10 cellular contexts compared by ENCODE assay signal in the genomic region with DNA sequence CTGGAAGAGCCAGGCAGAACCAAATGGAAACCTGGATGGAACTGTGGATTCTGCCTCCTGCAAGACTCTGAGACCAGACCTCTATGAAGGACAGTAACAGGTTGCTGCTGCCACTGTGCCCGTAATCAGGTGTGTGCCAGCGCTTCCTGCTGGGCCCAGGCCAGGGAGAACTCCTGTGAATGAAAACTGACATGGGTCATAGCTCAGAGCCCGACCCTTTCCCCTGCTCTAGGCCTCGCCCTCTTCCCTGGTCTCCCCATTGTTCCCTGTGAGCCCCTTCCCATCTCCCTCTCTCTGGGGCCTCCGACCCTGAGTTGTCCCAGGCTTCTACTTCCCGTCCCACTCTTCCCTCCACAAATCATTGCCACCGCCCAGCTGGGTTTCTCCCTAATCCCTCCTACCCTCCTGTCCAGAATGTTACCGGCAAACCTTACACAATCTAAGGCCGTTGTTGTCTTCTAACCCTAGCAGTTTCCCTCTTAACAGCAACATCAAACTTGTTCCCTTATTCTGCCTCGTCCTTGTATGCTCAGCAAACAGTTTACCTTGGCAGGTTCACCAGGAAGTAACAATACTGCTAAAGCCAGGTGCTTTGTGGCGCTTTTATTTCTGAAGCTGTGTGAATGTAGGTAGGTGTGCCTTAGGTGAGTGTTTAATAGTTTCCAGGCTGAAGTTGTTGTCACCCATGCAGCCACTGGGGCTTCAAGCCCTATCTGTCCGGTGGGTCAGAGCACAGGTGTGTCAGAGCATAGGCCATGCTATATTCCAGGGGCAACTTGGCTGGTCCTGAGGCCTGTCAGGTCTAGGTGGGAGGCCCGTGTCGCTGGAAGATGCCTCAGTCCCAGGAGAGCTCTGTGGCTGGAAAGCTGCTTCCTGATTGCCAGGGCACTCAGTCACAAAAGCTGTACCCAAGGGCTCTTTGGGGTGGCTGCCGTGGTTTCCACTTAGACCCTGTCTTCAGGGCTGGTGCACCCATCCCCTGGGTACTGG. TPM values are rescaled to one million over a fixed set of nuclear protein-coding genes. Genes with fewer than 3 reads are reported as not detected.
DNase-seq lines count a peak whose midpoint lies in the region; ATAC-seq lines count a peak whose summit lies in the region.
"Had no signal": no experiment of that assay in that cellular context is flagged by ENCODE, and none has a peak within 500 bp of the region (broad histone marks: within the 10 kb centered on the region; RNA-seq: fewer than 3 reads in every experiment).

No MANE protein-coding gene starts in this region.

- peaks cover 40 to 52% of the 10 kb centered on the region in 2 donors for H3K4me1 ChIP-seq in naive thymus-derived CD4-positive, alpha-beta T cell (ENCODE audit: control insufficient read depth in 2 of 2, insufficient read depth in 2 of 2, low read length in 2 of 2)

- no peaks in the 10 kb centered on the region for H3K27me3 ChIP-seq in naive thymus-derived CD4-positive, alpha-beta T cell (ENCODE audit: control insufficient read depth in 2 of 2, insufficient read depth in 2 of 2, low read length in 2 of 2)

- DNase-seq in DMS153 treated with DMSO at 0.1 percent for 48 hours (lab: John Stamatoyannopoulos, UW; ENCODE audit: unreplicated experiment) = peak; percentile 98
- peak; percentile 37 for DNase-seq in NCI-H1436 treated with DMSO at 0.1 percent for 48 hours (lab: John Stamatoyannopoulos, UW)
- peak in 1 of 9 donors; percentile 22 for DNase-seq in naive thymus-derived CD4-positive, alpha-beta T cell
- DNase-seq in activated CD8-positive, alpha-beta memory T cell treated with anti-CD3 and anti-CD28 coated beads, Interleukin-2, amount 10 ng/mL, durations not matched to agents 7 days and 5 days = no peak
- DNase-seq in GOT3 (lab: John Stamatoyannopoulos, UW) = no peak
- DNase-seq in left ventricle myocardium superior = no peak
- DNase-seq in OCI-M2 (lab: John Stamatoyannopoulos, UW; ENCODE audit: unreplicated experiment) = no peak
- DNase-seq: hypothalamus, NCI-H526 had no signal

- H3K4me3 Mint-ChIP-seq in activated T-helper 17 cell treated with anti-CD3 and anti-CD28 coated beads, Interleukin-2, amount 50 U/mL, for 72 hours = no peak overlapping the region
- peak overlapping the region in 8 of 10 donors; percentile 2 to 87 (median 44) for H3K4me3 Mint-ChIP-seq in naive thymus-derived CD4-positive, alpha-beta T cell
- no peak overlapping the region for H3K4me3 Mint-ChIP-seq in activated CD8-positive, alpha-beta memory T cell treated with anti-CD3 and anti-CD28 coated beads, Interleukin-2, amount 10 ng/mL, durations not matched to agents 7 days and 5 days

- H3K9me3 ChIP-seq in naive thymus-derived CD4-positive, alpha-beta T cell (ENCODE audit: control insufficient read depth in 2 of 3, low read length in 3 of 3) = no peaks in the 10 kb centered on the region

- H3K4me1 Mint-ChIP-seq in activated T-helper 17 cell treated with anti-CD3 and anti-CD28 coated beads, Interleukin-2, amount 50 U/mL, for 72 hours = peaks cover 43% of the 10 kb centered on the region
- H3K4me1 Mint-ChIP-seq in naive thymus-derived CD4-positive, alpha-beta T cell = peaks cover 41 to 75% (median 63%) of the 10 kb centered on the region in 7 donors
- peaks cover 29% of the 10 kb centered on the region for H3K4me1 Mint-ChIP-seq in activated CD8-positive, alpha-beta memory T cell treated with anti-CD3 and anti-CD28 coated beads, Interleukin-2, amount 10 ng/mL, durations not matched to agents 7 days and 5 days

- H3K36me3 Mint-ChIP-seq in activated T-helper 17 cell treated with anti-CD3 and anti-CD28 coated beads, Interleukin-2, amount 50 U/mL, for 72 hours (ENCODE audit: low read depth) = no peaks in the 10 kb centered on the region
- H3K36me3 Mint-ChIP-seq in naive thymus-derived CD4-positive, alpha-beta T cell = peaks cover 0 to 9% (median 0%) of the 10 kb centered on the region in 5 donors
- H3K36me3 Mint-ChIP-seq in activated CD8-positive, alpha-beta memory T cell treated with anti-CD3 and anti-CD28 coated beads, Interleukin-2, amount 10 ng/mL, durations not matched to agents 7 days and 5 days = no peaks in the 10 kb centered on the region

- peak overlapping the region; percentile 67 for H3K27ac ChIP-seq in naive thymus-derived CD4-positive, alpha-beta T cell (ENCODE audit: low read depth, low read length)

- H3K36me3 ChIP-seq in naive thymus-derived CD4-positive, alpha-beta T cell (ENCODE audit: control insufficient read depth in 2 of 3, insufficient read depth in 3 of 3, low read length in 3 of 3) = no peaks in the 10 kb centered on the region

- no peak for ATAC-seq in activated T-helper 17 cell treated with anti-CD3 and anti-CD28 coated beads, Interleukin-2, amount 50 U/mL, for 72 hours (replicated peaks)
- no peak for ATAC-seq in naive thymus-derived CD4-positive, alpha-beta T cell
- ATAC-seq in activated CD8-positive, alpha-beta memory T cell treated with anti-CD3 and anti-CD28 coated beads, Interleukin-2, amount 10 ng/mL, durations not matched to agents 7 days and 5 days = no peak
- no peak for ATAC-seq in left ventricle myocardium superior

- no peaks in the 10 kb centered on the region for H3K27me3 Mint-ChIP-seq in activated T-helper 17 cell treated with anti-CD3 and anti-CD28 coated beads, Interleukin-2, amount 50 U/mL, for 72 hours
- H3K27me3 Mint-ChIP-seq in naive thymus-derived CD4-positive, alpha-beta T cell = no peaks in the 10 kb centered on the region
- H3K27me3 Mint-ChIP-seq in activated CD8-positive, alpha-beta memory T cell treated with anti-CD3 and anti-CD28 coated beads, Interleukin-2, amount 10 ng/mL, durations not matched to agents 7 days and 5 days = no peaks in the 10 kb centered on the region

- POLR2A ChIA-PET in naive thymus-derived CD4-positive, alpha-beta T cell (lab: Charles Lee) = interaction anchor here (1.1 to 3.6 kb wide), 9 partner anchors 9 to 334 kb away, joined by 3 to 27 read pairs (median 11); partner anchors contain the start of genes PRMT7 and SLC7A6OS

- peak overlapping the region; percentile 12 for H3K4me3 ChIP-seq in naive thymus-derived CD4-positive, alpha-beta T cell (ENCODE audit: low read length)

- H3K27ac Mint-ChIP-seq in activated T-helper 17 cell treated with anti-CD3 and anti-CD28 coated beads, Interleukin-2, amount 50 U/mL, for 72 hours = peak overlapping the region; percentile 87
- peak overlapping the region; percentile 94 to 100 (median 98) for H3K27ac Mint-ChIP-seq in naive thymus-derived CD4-positive, alpha-beta T cell
- H3K27ac Mint-ChIP-seq in activated CD8-positive, alpha-beta memory T cell treated with anti-CD3 and anti-CD28 coated beads, Interleukin-2, amount 10 ng/mL, durations not matched to agents 7 days and 5 days = no peak overlapping the region

- CTCF ChIA-PET in naive thymus-derived CD4-positive, alpha-beta T cell (lab: Charles Lee) = interaction anchor here (0.9 to 4.8 kb wide), 4 partner anchors 9 to 105 kb away, joined by 3 to 29 read pairs (median 4); no protein-coding TSS in a partner anchor
- CTCF ChIA-PET in activated CD8-positive, alpha-beta memory T cell treated with anti-CD3 and anti-CD28 coated beads, Interleukin-2, amount 10 ng/mL, durations not matched to agents 7 days and 5 days (lab: Charles Lee) = interaction anchor here (1.2 to 5.0 kb wide), 5 partner anchors 18 to 93 kb away, joined by 3 to 45 read pairs (median 7); no protein-coding TSS in a partner anchor

- intact Hi-C loops in naive thymus-derived CD4-positive, alpha-beta T cell (cut with micrococcal nuclease) = loop anchor here (5.0 kb wide), 4 partner anchors 49 to 169 kb away; partner anchors contain the start of gene PLA2G15 (in 1 of the 2)
- intact Hi-C loops in left ventricle myocardium superior (cut with micrococcal nuclease) = no loop called here

- no peaks in the 10 kb centered on the region for H3K9me3 Mint-ChIP-seq in activated T-helper 17 cell treated with anti-CD3 and anti-CD28 coated beads, Interleukin-2, amount 50 U/mL, for 72 hours
- H3K9me3 Mint-ChIP-seq in naive thymus-derived CD4-positive, alpha-beta T cell = peaks cover 0 to 3% (median 0%) of the 10 kb centered on the region in 11 donors
- no peaks in the 10 kb centered on the region for H3K9me3 Mint-ChIP-seq in activated CD8-positive, alpha-beta memory T cell treated with anti-CD3 and anti-CD28 coated beads, Interleukin-2, amount 10 ng/mL, durations not matched to agents 7 days and 5 days (ENCODE audit: low read depth)

RNA-seq across cellular contexts. Expression of gene SMPD3, which starts 32.0 kb away (rescaled TPM):
- under 1 TPM; 0.19 to 0.45 TPM for total RNA-seq in activated T-helper 17 cell treated with anti-CD3 and anti-CD28 coated beads, Interleukin-2, amount 50 U/mL, for 72 hours
- total RNA-seq in naive thymus-derived CD4-positive, alpha-beta T cell = 1 to 10 TPM in 3 of 5 experiments, under 1 TPM in 2; 0.57 to 6.1 (median 1.8) TPM
- 1 to 10 TPM in 1 of 2 donors, under 1 TPM in 1; 0.32 to 1.8 TPM for polyA plus RNA-seq in naive thymus-derived CD4-positive, alpha-beta T cell
- 1 to 10 TPM; 7.7 to 7.9 TPM for total RNA-seq in activated CD8-positive, alpha-beta memory T cell treated with anti-CD3 and anti-CD28 coated beads, Interleukin-2, amount 10 ng/mL, durations not matched to agents 7 days and 5 days
- 1.2 TPM for total RNA-seq in left ventricle myocardium superior

Comparison
In these comparisons a context has a peak if more than half of its experiments do, and no peak if none do; other contexts are left out.
1. DNase-seq: peak in DMS153 treated with DMSO at 0.1 percent for 48 hours (single experiment) and NCI-H1436 treated with DMSO at 0.1 percent for 48 hours (single experiment); none in activated CD8-positive, alpha-beta memory T cell treated with anti-CD3 and anti-CD28 coated beads, Interleukin-2, amount 10 ng/mL, durations not matched to agents 7 days and 5 days (single experiment), GOT3 (single experiment), left ventricle myocardium superior (single experiment) and OCI-M2 (single experiment).
2. H3K4me3 Mint-ChIP-seq: peak in naive thymus-derived CD4-positive, alpha-beta T cell (8 of 10); none in activated T-helper 17 cell treated with anti-CD3 and anti-CD28 coated beads, Interleukin-2, amount 50 U/mL, for 72 hours (single experiment) and activated CD8-positive, alpha-beta memory T cell treated with anti-CD3 and anti-CD28 coated beads, Interleukin-2, amount 10 ng/mL, durations not matched to agents 7 days and 5 days (single experiment).